Comparison of ENCODE assay signal across 20 cellular contexts in the genomic region with DNA sequence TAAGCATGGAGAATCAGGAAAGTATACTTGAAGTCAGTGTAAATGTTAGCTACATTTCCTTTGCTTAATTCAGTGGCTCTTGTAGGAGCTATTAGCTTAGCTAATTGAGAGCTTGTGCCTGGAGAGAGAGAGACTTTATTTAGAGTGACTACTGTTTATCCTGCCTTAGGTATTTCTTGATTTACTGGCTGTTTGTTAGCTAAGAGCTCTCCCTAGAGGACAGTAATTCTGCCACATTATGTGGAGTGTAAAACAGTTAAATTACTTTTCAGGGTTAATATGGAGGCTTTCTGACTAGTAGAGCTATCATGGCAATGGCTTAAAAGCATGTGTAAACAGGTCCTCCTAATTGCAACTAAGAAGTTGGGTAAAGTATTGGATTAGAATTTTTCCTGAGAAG.
DNase-seq lines count a peak whose midpoint lies in the region; ATAC-seq and TF ChIP-seq lines count a peak whose summit lies in the region.
"Had no signal": no experiment of that assay in that cellular context is flagged by ENCODE, and none has a peak within 500 bp of the region (broad histone marks: within the 10 kb centered on the region; RNA-seq: fewer than 3 reads in every experiment).

No MANE protein-coding gene starts in this region.

- H3K36me3 ChIP-seq in A673 (ENCODE audit: insufficient read depth, low read length, poor library complexity, severe bottlenecking), result no peaks in the 10 kb centered on the region
- H3K36me3 ChIP-seq in GM23338 (ENCODE audit: insufficient read depth), result 0 out of 2 replicates have a peak, but pooled peaks cover 4% of the 10 kb centered on the region
- no peaks in the 10 kb centered on the region for H3K36me3 ChIP-seq in SK-N-MC (ENCODE audit: insufficient read depth, low read length)
- H3K36me3 ChIP-seq in osteoblast (ENCODE audit: insufficient read depth, low read length), result no peaks in the 10 kb centered on the region
- no peaks in the 10 kb centered on the region for H3K36me3 ChIP-seq in effector memory CD4-positive, alpha-beta T cell (ENCODE audit: control insufficient read depth, insufficient read depth, low read length)
- H3K36me3 ChIP-seq in PC-9 (ENCODE audit: low read depth), result no peaks in the 10 kb centered on the region
- H3K36me3 ChIP-seq: HAP-1 had no signal

- H3K9ac ChIP-seq in SK-N-MC (ENCODE audit: insufficient read length), result no peak overlapping the region

- intact Hi-C loops in A673 (cut with micrococcal nuclease; ENCODE audit: unreplicated experiment), result loop anchor here (5.0 kb wide), 2 partner anchors 98 to 292 kb away; no protein-coding TSS in a partner anchor
- intact Hi-C loops in PC-9 (cut with micrococcal nuclease; ENCODE audit: unreplicated experiment), result no loop called here

- DNase-seq in A673 (ENCODE audit: low spot score) (peak; percentile 34), GM23338 (ENCODE audit: low spot score) (no peak), NCI-H1436 treated with DMSO at 0.1 percent for 48 hours (lab: John Stamatoyannopoulos, UW) (peak; percentile 9), SK-N-MC (ENCODE audit: low read depth, low spot score) (peak; percentile 22), osteoblast (ENCODE audit: insufficient read length, low spot score, missing footprints) (no peak), PC-9 (no peak)
- no peak for DNase-seq in effector memory CD4-positive, alpha-beta T cell
- DNase-seq in activated effector memory CD4-positive, alpha-beta T cell treated with Interleukin-2 at 50 U/mL for 16 hours, result no peak
- DNase-seq: COR-L47, DMS153, EL, NCI-H1048, NCI-H2029, NCI-H510A, NCI-H82, SHP77 treated with DMSO at 0.1 percent for 48 hours had no signal

- H3K4me2 ChIP-seq in GM23338 (no peak overlapping the region), osteoblast (ENCODE audit: insufficient read depth, low read length) (no peak overlapping the region), PC-9 (no peak overlapping the region)
- H3K4me2 ChIP-seq: A549 had no signal

- no peak for ATAC-seq in GM23338
- ATAC-seq: A549 had no signal

- peaks cover 3% of the 10 kb centered on the region; the same call in 2 of the 3 replicates for H3K4me1 Mint-ChIP-seq in GM23338
- H3K4me1 Mint-ChIP-seq: CD14-positive monocyte had no signal

- H3K9me3 ChIP-seq in A673 (ENCODE audit: low read depth, low read length, poor library complexity, severe bottlenecking) (no peaks in the 10 kb centered on the region), SK-N-MC (ENCODE audit: low read depth, low read length) (no peaks in the 10 kb centered on the region), osteoblast (ENCODE audit: low read depth, low read length) (no peaks in the 10 kb centered on the region), PC-9 (ENCODE audit: insufficient read depth, low read depth) (no peaks in the 10 kb centered on the region)
- H3K9me3 ChIP-seq in effector memory CD4-positive, alpha-beta T cell (ENCODE audit: control insufficient read depth, low read length), result no peaks in the 10 kb centered on the region
- H3K9me3 ChIP-seq: A549, HAP-1 had no signal

- no peaks in the 10 kb centered on the region for H3K4me1 ChIP-seq in A673 (ENCODE audit: insufficient read depth, low read length, poor library complexity, severe bottlenecking)
- H3K4me1 ChIP-seq in GM23338 (ENCODE audit: insufficient read depth), result peaks cover 15% of the 10 kb centered on the region; the same call in 1 of the 2 replicates
- no peaks in the 10 kb centered on the region for H3K4me1 ChIP-seq in osteoblast (ENCODE audit: insufficient read depth, low read length)
- H3K4me1 ChIP-seq in effector memory CD4-positive, alpha-beta T cell (ENCODE audit: control insufficient read depth, insufficient read depth, low read length, poor library complexity, severe bottlenecking), result no peaks in the 10 kb centered on the region
- H3K4me1 ChIP-seq in PC-9 (replicated peaks; ENCODE audit: insufficient read depth), result no peaks in the 10 kb centered on the region
- H3K4me1 ChIP-seq: A549 had no signal

- TF ChIP-seq CTCF in A673 (conservative IDR thresholded peaks at IDR 0.05; ENCODE audit: low read depth, low read length) (peak; percentile 20; the same call in 1 of the 2 replicates), GM23338 (conservative IDR thresholded peaks at IDR 0.05; ENCODE audit: low read depth in 2 of 2) (peak; percentile 21 to 50; a peak in 3 of 4 replicates), osteoblast (IDR thresholded peaks at IDR 0.05; ENCODE audit: extremely low read depth, low read depth, low read length) (no peak), PC-9 (conservative IDR thresholded peaks at IDR 0.05) (no peak)

- H3K9me2 ChIP-seq in GM23338 (ENCODE audit: insufficient read depth) (no peaks in the 10 kb centered on the region), PC-9 (ENCODE audit: insufficient read depth) (no peaks in the 10 kb centered on the region)

- POLR2A ChIA-PET in A673 (lab: Charles Lee; ENCODE audit: low non-redundant PET), result no interaction called here
- POLR2A ChIA-PET in PC-9 (lab: Charles Lee; ENCODE audit: unreplicated experiment), result no interaction called here

- H4K20me1 ChIP-seq in GM23338 (replicated peaks; ENCODE audit: insufficient read depth) (no peaks in the 10 kb centered on the region), osteoblast (ENCODE audit: insufficient read depth, low read length) (no peaks in the 10 kb centered on the region), PC-9 (ENCODE audit: insufficient read depth) (no peaks in the 10 kb centered on the region)

- H3K27me3 Mint-ChIP-seq in GM23338 (ENCODE audit: insufficient read depth, low read depth, poor library complexity), result no peaks in the 10 kb centered on the region

- peaks cover 40% of the 10 kb centered on the region for H3K36me3 Mint-ChIP-seq in GM23338 (ENCODE audit: low read depth)
- H3K36me3 Mint-ChIP-seq: CD14-positive monocyte had no signal

- no peaks in the 10 kb centered on the region for H3K27me3 ChIP-seq in A673 (replicated peaks; ENCODE audit: insufficient read depth, low read depth, low read length, poor library complexity)
- H3K27me3 ChIP-seq in GM23338 (ENCODE audit: insufficient read depth), result no peaks in the 10 kb centered on the region
- H3K27me3 ChIP-seq in osteoblast (ENCODE audit: insufficient read depth, low read length), result no peaks in the 10 kb centered on the region
- no peaks in the 10 kb centered on the region for H3K27me3 ChIP-seq in effector memory CD4-positive, alpha-beta T cell (replicated peaks; ENCODE audit: control insufficient read depth, insufficient read depth, low read length, poor library complexity, severe bottlenecking)
- no peaks in the 10 kb centered on the region for H3K27me3 ChIP-seq in PC-9 (ENCODE audit: insufficient read depth, low read depth)

- H3K27ac Mint-ChIP-seq in GM23338, result no peak overlapping the region
- H3K27ac Mint-ChIP-seq: CD14-positive monocyte; T-helper 1 cell treated with Interleukin-12 subunit alpha and Interleukin-12 subunit beta and Interleukin-4 antibody, amounts not matched to agents 30 μg/mL and 1 μg/mL, for 36 hours had no signal

- H3K27ac ChIP-seq in A673 (ENCODE audit: low read depth, low read length, poor library complexity, severe bottlenecking) (no peak overlapping the region), GM23338 (ENCODE audit: low read depth) (no peak overlapping the region), SK-N-MC (no peak overlapping the region), osteoblast (ENCODE audit: low read depth, low read length) (no peak overlapping the region), PC-9 (no peak overlapping the region)
- H3K27ac ChIP-seq in effector memory CD4-positive, alpha-beta T cell (ENCODE audit: insufficient read depth, low read length, poor library complexity, severe bottlenecking), result no peak overlapping the region
- H3K27ac ChIP-seq: A549 had no signal

- H3K4me3 ChIP-seq in A673 (ENCODE audit: low read depth, low read length, poor library complexity, severe bottlenecking) (no peak overlapping the region), GM23338 (no peak overlapping the region), SK-N-MC (no peak overlapping the region), osteoblast (ENCODE audit: insufficient read depth, low read length) (no peak overlapping the region), PC-9 (no peak overlapping the region)
- no peak overlapping the region for H3K4me3 ChIP-seq in effector memory CD4-positive, alpha-beta T cell (ENCODE audit: insufficient read depth, low read depth, low read length, poor library complexity, severe bottlenecking)
- H3K4me3 ChIP-seq: A549, HAP-1 had no signal

- H3K4me3 Mint-ChIP-seq in GM23338, result no peak overlapping the region
- H3K4me3 Mint-ChIP-seq: CD14-positive monocyte; T-helper 1 cell treated with Interleukin-12 subunit alpha and Interleukin-12 subunit beta and Interleukin-4 antibody, amounts not matched to agents 30 μg/mL and 1 μg/mL, for 36 hours had no signal

- CTCF ChIA-PET in A673 (lab: Charles Lee) (no interaction called here), PC-9 (lab: Charles Lee) (no interaction called here)

- H3F3A ChIP-seq in GM23338 (replicated peaks; ENCODE audit: low read depth) (no peaks in the 10 kb centered on the region), PC-9 (ENCODE audit: insufficient read depth, low read depth) (no peaks in the 10 kb centered on the region)

- H2AFZ ChIP-seq in GM23338 (peak overlapping the region; percentile 2; the same call in 1 of the 2 replicates), osteoblast (ENCODE audit: low read length) (no peak overlapping the region), PC-9 (no peak overlapping the region)

- no peaks in the 10 kb centered on the region for H3K79me2 ChIP-seq in GM23338 (replicated peaks; ENCODE audit: insufficient read depth)
- no peaks in the 10 kb centered on the region for H3K79me2 ChIP-seq in osteoblast (ENCODE audit: insufficient read depth, low read length)
- H3K79me2 ChIP-seq in PC-9 (ENCODE audit: low read depth), result no peaks in the 10 kb centered on the region

- no TSS peak for BruUV-seq in A673 (replicated peaks; lab: Mats Ljungman, UMichigan)
- no TSS peak for BruUV-seq in PC-9 (replicated peaks; lab: Mats Ljungman, UMichigan)

- peaks cover 26% of the 10 kb centered on the region for H3K9me3 Mint-ChIP-seq in GM23338
- H3K9me3 Mint-ChIP-seq: T-helper 1 cell treated with Interleukin-12 subunit alpha and Interleukin-12 subunit beta and Interleukin-4 antibody, amounts not matched to agents 30 μg/mL and 1 μg/mL, for 36 hours had no signal

Comparison
In these comparisons a context has a peak if more than half of its experiments do, and no peak if none do; other contexts are left out.
1. DNase-seq: peak in A673 (single experiment), NCI-H1436 treated with DMSO at 0.1 percent for 48 hours (single experiment) and SK-N-MC (single experiment); none in GM23338 (single experiment), osteoblast (single experiment), effector memory CD4-positive, alpha-beta T cell (0 of 3), PC-9 (0 of 2) and activated effector memory CD4-positive, alpha-beta T cell treated with Interleukin-2 at 50 U/mL for 16 hours (single experiment).
2. CTCF ChIP-seq: peak in A673 (single experiment) and GM23338 (2 of 2); none in osteoblast (single experiment) and PC-9 (single experiment).